1 cellular context compared by ENCODE assay signal in the genomic region with DNA sequence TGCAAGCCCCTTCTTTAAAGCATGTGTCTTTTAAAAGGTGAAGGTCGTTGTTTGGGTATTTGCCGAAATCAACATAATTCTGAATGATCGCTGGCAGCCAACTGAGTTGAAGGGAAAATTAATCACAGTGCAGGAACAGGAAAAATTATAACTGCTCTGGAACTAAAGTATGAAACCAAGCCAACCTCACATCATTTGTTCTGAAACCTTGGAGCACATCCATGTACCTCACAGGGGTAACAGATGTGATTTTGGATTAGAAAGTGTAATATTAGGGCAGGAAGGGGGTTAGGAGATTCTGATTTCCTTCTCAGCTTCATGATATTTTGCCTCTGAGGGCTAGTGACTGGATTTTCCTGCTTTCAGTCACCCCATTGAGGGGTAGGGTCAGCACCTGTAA.
TF ChIP-seq lines count a peak whose summit lies in the region.

No MANE protein-coding gene starts in this region.

TF ChIP-seq in IMR-90, 13 proteins besides CTCF, POLR2A, EP300 and RAD21 (continued from another document):
- no peak for TF ChIP-seq ELK1 (IDR thresholded peaks at IDR 0.05; ENCODE audit: borderline replicate concordance, low read depth, low read length)
TF ChIP-seq in IMR-90: peak in this region for 0.
